8 cellular contexts compared by ENCODE assay signal in genomic region chr9:107638922-107639321, GRCh38.
A peak's percentile ranks its signal among the peaks of the same experiment; 100 is the strongest.
DNase-seq lines count a peak whose midpoint lies in the region; ATAC-seq, FAIRE-seq and TF ChIP-seq lines count a peak whose summit lies in the region.

No MANE protein-coding gene starts in this region.

- peaks cover 33% of the 10 kb centered on the region for H3K4me1 ChIP-seq in SJCRH30
- peaks cover 0 to 32% (median 14%) of the 10 kb centered on the region in 12 donors for H3K4me1 ChIP-seq in heart left ventricle
- peaks cover 0 to 2% of the 10 kb centered on the region in 2 donors for H3K4me1 ChIP-seq in small intestine (ENCODE audit: control insufficient read depth in 2 of 2, insufficient read depth in 1 of 2, low read depth in 1 of 2, low read length in 1 of 2)

- H3K9me3 ChIP-seq in SJCRH30 (replicated peaks) (no peaks in the 10 kb centered on the region), heart left ventricle (no peaks in the 10 kb centered on the region), small intestine (ENCODE audit: control insufficient read depth, low read depth) (no peaks in the 10 kb centered on the region)
- no peaks in the 10 kb centered on the region for H3K9me3 ChIP-seq in CD4-positive, alpha-beta T cell (ENCODE audit: control insufficient read depth, low read length)

- ATAC-seq in heart left ventricle (peak; percentile 19 to 68 (median 34)), HG03280 (IDR thresholded peaks at IDR 0.05; ENCODE audit: unreplicated experiment) (no peak)
- ATAC-seq in CD4-positive, alpha-beta T cell (ENCODE audit: poor library complexity), result no peak

- CTCF ChIA-PET in CD4-positive, alpha-beta T cell (lab: Charles Lee), result no interaction called here

- TF ChIP-seq CTCF in HFFc6 (IDR thresholded peaks at IDR 0.05) (no peak), heart left ventricle (IDR thresholded peaks at IDR 0.05) (no peak)
- TF ChIP-seq CTCF in CD4-positive, alpha-beta T cell (IDR thresholded peaks at IDR 0.05), result no peak

- no peaks in the 10 kb centered on the region for H3K36me3 Mint-ChIP-seq in HFFc6 (ENCODE audit: low read depth)
- H3K36me3 Mint-ChIP-seq in activated naive CD8-positive, alpha-beta T cell treated with anti-CD3 and anti-CD28 coated beads for 36 hours, result no peaks in the 10 kb centered on the region
- H3K36me3 Mint-ChIP-seq in CD4-positive, alpha-beta T cell (ENCODE audit: low read depth), result no peaks in the 10 kb centered on the region

- intact Hi-C loops in heart left ventricle (cut with DNase I), result loop anchor here in 8 of 10 donors (2.0 to 10.0 kb wide), 10 partner anchors 37 to 504 kb away; partner anchors contain the start of gene KLF4 (in 2 of the 8)
- intact Hi-C loops in CD4-positive, alpha-beta T cell (cut with DNase I, micrococcal nuclease), result no loop called here

- WGBS in heart left ventricle, 4 donors, result 38 to 60% (median 52%) methylated on average over 4 of the region's 4 CpGs
- WGBS in small intestine, 3 donors, result 3 to 28% (median 19%) methylated on average over 4 of the region's 4 CpGs

- H3K27me3 ChIP-seq in SJCRH30 (no peaks in the 10 kb centered on the region), heart left ventricle (no peaks in the 10 kb centered on the region), small intestine (ENCODE audit: control insufficient read depth in 2 of 2, insufficient read depth in 2 of 2, low read length in 2 of 2) (no peaks in the 10 kb centered on the region)
- peaks cover 17% of the 10 kb centered on the region for H3K27me3 ChIP-seq in CD4-positive, alpha-beta T cell (ENCODE audit: control insufficient read depth, insufficient read depth, low read length)

- H3K36me3 ChIP-seq in SJCRH30, result no peaks in the 10 kb centered on the region
- no peaks in the 10 kb centered on the region for H3K36me3 ChIP-seq in heart left ventricle
- no peaks in the 10 kb centered on the region for H3K36me3 ChIP-seq in small intestine (ENCODE audit: control insufficient read depth in 2 of 2, insufficient read depth in 2 of 2, low read length in 2 of 2)

- H3K4me3 ChIP-seq in SJCRH30 (peak overlapping the region; percentile 64), heart left ventricle (peak overlapping the region in 7 of 12 donors; percentile 45 to 61 (median 54)), small intestine (ENCODE audit: low read depth in 1 of 2, low read length in 2 of 2) (no peak overlapping the region)

- H3K27ac Mint-ChIP-seq in HFFc6, result peak overlapping the region; percentile 87
- no peak overlapping the region for H3K27ac Mint-ChIP-seq in activated naive CD8-positive, alpha-beta T cell treated with anti-CD3 and anti-CD28 coated beads for 36 hours
- H3K27ac Mint-ChIP-seq in CD4-positive, alpha-beta T cell, result no peak overlapping the region

- peak; percentile 2 for DNase-seq in HFFc6
- DNase-seq in SJCRH30, result peak; percentile 81 to 85
- peak; percentile 67 to 84 (median 80) for DNase-seq in heart left ventricle
- DNase-seq in small intestine, result peak; percentile 69
- no peak for DNase-seq in activated naive CD8-positive, alpha-beta T cell treated with anti-CD3 and anti-CD28 coated beads for 36 hours
- DNase-seq in CD4-positive, alpha-beta T cell, result no peak
- DNase-seq in NCI-H2196 treated with DMSO at 0.1 percent for 48 hours (lab: John Stamatoyannopoulos, UW; ENCODE audit: unreplicated experiment), result no peak

- H3K4me1 Mint-ChIP-seq in HFFc6 (ENCODE audit: low read depth), result peaks cover 22% of the 10 kb centered on the region
- H3K4me1 Mint-ChIP-seq in activated naive CD8-positive, alpha-beta T cell treated with anti-CD3 and anti-CD28 coated beads for 36 hours, result peaks cover 7% of the 10 kb centered on the region
- peaks cover 9% of the 10 kb centered on the region for H3K4me1 Mint-ChIP-seq in CD4-positive, alpha-beta T cell (ENCODE audit: low read depth)

- H3K27me3 Mint-ChIP-seq in HFFc6 (ENCODE audit: insufficient read depth), result peaks cover 2% of the 10 kb centered on the region
- H3K27me3 Mint-ChIP-seq in activated naive CD8-positive, alpha-beta T cell treated with anti-CD3 and anti-CD28 coated beads for 36 hours, result peaks cover 60% of the 10 kb centered on the region
- peaks cover 59% of the 10 kb centered on the region for H3K27me3 Mint-ChIP-seq in CD4-positive, alpha-beta T cell

- peak in 1 of 2 donors; percentile 25 for TF ChIP-seq POLR2A in heart left ventricle (IDR thresholded peaks at IDR 0.05)

- no peaks in the 10 kb centered on the region for H3K9me3 Mint-ChIP-seq in HFFc6
- H3K9me3 Mint-ChIP-seq in activated naive CD8-positive, alpha-beta T cell treated with anti-CD3 and anti-CD28 coated beads for 36 hours, result no peaks in the 10 kb centered on the region
- peaks cover 7% of the 10 kb centered on the region for H3K9me3 Mint-ChIP-seq in CD4-positive, alpha-beta T cell

- POLR2A ChIA-PET in CD4-positive, alpha-beta T cell (lab: Charles Lee), result no interaction called here

- FAIRE-seq in small intestine (lab: Jason Lieb, UNC), result no peak

- peak overlapping the region; percentile 88 for H3K4me3 Mint-ChIP-seq in HFFc6
- H3K4me3 Mint-ChIP-seq in activated naive CD8-positive, alpha-beta T cell treated with anti-CD3 and anti-CD28 coated beads for 36 hours, result no peak overlapping the region
- H3K4me3 Mint-ChIP-seq in CD4-positive, alpha-beta T cell, result no peak overlapping the region

- H3K27ac ChIP-seq in SJCRH30 (peak overlapping the region; percentile 92), heart left ventricle (peak overlapping the region; percentile 95 to 100 (median 96)), small intestine (ENCODE audit: low read depth in 1 of 2, low read length in 1 of 2) (peak overlapping the region in 1 of 2 donors; percentile 93)
- no peak overlapping the region for H3K27ac ChIP-seq in CD4-positive, alpha-beta T cell (ENCODE audit: low read depth, low read length)

Comparison
In these comparisons a context has a peak if more than half of its experiments do, and no peak if none do; other contexts are left out.
1. DNase-seq: peak in HFFc6 (single experiment), SJCRH30 (2 of 2), heart left ventricle (5 of 5) and small intestine (single experiment); none in activated naive CD8-positive, alpha-beta T cell treated with anti-CD3 and anti-CD28 coated beads for 36 hours (single experiment), CD4-positive, alpha-beta T cell (0 of 10) and NCI-H2196 treated with DMSO at 0.1 percent for 48 hours (single experiment).
2. H3K4me3 ChIP-seq: peak in SJCRH30 (single experiment) and heart left ventricle (7 of 12); none in small intestine (0 of 2).
3. ATAC-seq: peak in heart left ventricle (4 of 4); none in HG03280 (single experiment) and CD4-positive, alpha-beta T cell (single experiment).
4. intact Hi-C loops: an anchor here in heart left ventricle (2.0 to 10.0 kb wide); none called in CD4-positive, alpha-beta T cell.